ENCODE assay signal across 27 cellular contexts in the genomic region with DNA sequence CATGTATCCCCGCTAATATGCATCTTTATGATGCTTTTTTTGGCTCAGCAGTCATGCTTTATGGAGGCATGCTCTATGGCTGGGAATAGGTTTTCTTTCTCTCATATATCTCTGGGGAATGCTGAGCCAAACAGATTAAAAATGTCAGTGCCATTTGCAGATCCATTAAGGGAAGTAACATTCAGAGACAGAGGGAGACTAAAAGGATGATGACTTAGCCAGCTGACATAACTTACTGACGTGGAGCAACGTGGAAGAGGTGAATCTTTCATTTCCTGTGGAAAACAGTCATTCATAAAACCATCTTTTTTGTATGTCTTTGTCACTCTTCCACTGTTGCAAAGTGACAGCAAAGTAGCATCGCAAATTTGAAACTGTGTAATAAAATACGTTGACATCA. TPM values are rescaled to one million over a fixed set of nuclear protein-coding genes. Genes with fewer than 3 reads are reported as not detected.
"Had no signal": no experiment of that assay in that cellular context is flagged by ENCODE, and none has a peak within 500 bp of the region (broad histone marks: within the 10 kb centered on the region; RNA-seq: fewer than 3 reads in every experiment).

No MANE protein-coding gene starts in this region.

- H3K79me2 ChIP-seq: hepatocyte had no signal

- H3K27me3 ChIP-seq: body of pancreas, hepatocyte, pancreas, stomach, tibial artery had no signal

- H3K27ac Mint-ChIP-seq: activated naive CD8-positive, alpha-beta T cell; nephron; stimulated activated naive B cell treated with anti-CD40 and anti-IgM and Interleukin-4, amounts not matched to agents 10 μg/mL and 1 μg/mL and 100 μg/mL, for 72 hours had no signal

- DNase-seq: activated CD4-positive, alpha-beta T cell treated with anti-CD3 and anti-CD28 coated beads for 48 hours; activated CD4-positive, alpha-beta T cell treated with anti-CD3 and anti-CD28 coated beads, Interleukin-2, amount 50 U/mL, for 48 hours; activated CD8-positive, alpha-beta memory T cell treated with anti-CD3 and anti-CD28 coated beads for 24 hours; activated effector memory CD4-positive, alpha-beta T cell treated with Interleukin-2 at 50 U/mL for 16 hours; activated naive CD4-positive, alpha-beta T cell treated with Interleukin-2 at 50 U/mL for 16 hours; body of pancreas; dermis blood vessel endothelial cell; effector CD8-positive, alpha-beta T cell; left cardiac atrium; mammary epithelial cell; pancreas; psoas muscle; stimulated activated CD4-positive, alpha-beta T cell treated with anti-CD3 and anti-CD28 coated beads, Interleukin-1b, Interleukin-23, amount 100 ng/mL, for 48 hours; stimulated activated CD4-positive, alpha-beta T cell treated with anti-CD3 and anti-CD28 coated beads, Interleukin-4, amount 100 ng/mL, for 4 hours; stimulated activated naive B cell treated with anti-CD40 and anti-IgM and Interleukin-4, amounts not matched to agents 10 μg/mL and 1 μg/mL and 100 μg/mL, for 72 hours; stomach; T1000; tibial artery; WERI-Rb-1 had no signal

- H3K4me1 ChIP-seq: pancreas, stomach had no signal

- H2AFZ ChIP-seq: hepatocyte had no signal

- H3K4me3 ChIP-seq: body of pancreas, hepatocyte, pancreas, psoas muscle, smooth muscle cell, stomach, tibial artery had no signal

- H3K9me3 Mint-ChIP-seq: stimulated activated naive B cell treated with anti-CD40 and anti-IgM and Interleukin-4, amounts not matched to agents 10 μg/mL and 1 μg/mL and 100 μg/mL, for 72 hours had no signal

- H3K27ac ChIP-seq: body of pancreas, hepatocyte, pancreas, psoas muscle, stomach, tibial artery, WERI-Rb-1 had no signal

- H3K36me3 Mint-ChIP-seq: activated naive CD8-positive, alpha-beta T cell; stimulated activated naive B cell treated with anti-CD40 and anti-IgM and Interleukin-4, amounts not matched to agents 10 μg/mL and 1 μg/mL and 100 μg/mL, for 72 hours had no signal

- FAIRE-seq: colon, frontal cortex, keratinocyte, pancreas had no signal

- H3K27me3 Mint-ChIP-seq: stimulated activated naive B cell treated with anti-CD40 and anti-IgM and Interleukin-4, amounts not matched to agents 10 μg/mL and 1 μg/mL and 100 μg/mL, for 72 hours had no signal

- H3K9me3 ChIP-seq: body of pancreas, pancreas, psoas muscle, stomach, tibial artery had no signal

- H3K36me3 ChIP-seq: pancreas, stomach, tibial artery, WERI-Rb-1 had no signal

- H3K4me3 Mint-ChIP-seq: activated naive CD8-positive, alpha-beta T cell; nephron; stimulated activated naive B cell treated with anti-CD40 and anti-IgM and Interleukin-4, amounts not matched to agents 10 μg/mL and 1 μg/mL and 100 μg/mL, for 72 hours had no signal

- H3K4me2 ChIP-seq: hepatocyte, smooth muscle cell had no signal

RNA-seq across cellular contexts. Expression of a gene that starts 30.1 kb away (rescaled TPM):
- total RNA-seq: left cardiac atrium, psoas muscle, smooth muscle cell, ureter had no signal
- polyA plus RNA-seq: keratinocyte had no signal
